Comparison of ENCODE assay signal across 8 cellular contexts in the genomic region with DNA sequence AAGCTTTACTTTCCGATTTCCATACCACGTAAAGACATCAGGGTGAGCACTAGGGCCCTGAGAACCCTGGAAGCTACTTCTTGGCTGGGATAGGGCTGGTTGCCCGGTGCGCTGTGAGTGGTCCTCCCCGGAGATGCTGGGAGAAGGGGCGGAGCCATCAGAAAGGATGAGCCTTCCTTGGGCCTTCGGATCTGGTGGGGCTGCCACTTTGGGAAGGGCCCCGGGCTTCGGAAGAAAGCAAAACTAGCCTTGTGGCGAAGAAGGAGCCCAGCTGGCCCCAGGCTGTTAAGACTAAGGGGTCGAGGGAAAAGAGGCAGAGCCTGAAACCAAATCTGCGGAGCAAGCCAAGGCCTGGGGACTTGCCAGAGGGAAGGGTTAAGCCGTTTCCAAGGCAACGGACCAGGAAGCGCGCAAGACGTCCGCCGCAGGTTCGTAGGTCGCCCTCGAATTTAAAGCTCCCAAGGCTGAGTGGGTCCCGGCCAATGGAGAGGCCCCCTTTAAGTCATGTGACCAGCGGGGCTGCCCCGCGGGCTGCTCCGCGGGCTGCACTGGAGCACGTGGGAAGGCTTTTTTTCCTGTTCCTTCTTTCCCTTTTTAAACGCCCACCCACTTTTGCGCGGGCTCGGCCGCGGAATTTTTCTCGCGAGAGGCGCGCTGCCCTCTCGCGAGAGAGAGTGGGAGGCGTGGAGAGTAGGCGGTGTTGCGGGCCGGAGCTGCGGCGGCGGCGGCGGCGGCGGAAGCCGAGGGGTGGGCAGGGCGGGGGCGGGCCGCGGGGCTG. TPM values are rescaled to one million over a fixed set of nuclear protein-coding genes. Genes with fewer than 3 reads are reported as not detected.
A peak's percentile ranks its signal among the peaks of the same experiment; 100 is the strongest.
DNase-seq lines count a peak whose midpoint lies in the region; TF ChIP-seq lines count a peak whose summit lies in the region.

No MANE protein-coding gene starts in this region.

- H3K9me3 Mint-ChIP-seq in HFFc6 = no peaks in the 10 kb centered on the region

- peak overlapping the region; percentile 99 for H3K27ac Mint-ChIP-seq in HFFc6

- peak overlapping the region; percentile 99 for H3K4me3 Mint-ChIP-seq in HFFc6

- no peak for TF ChIP-seq CTCF in HFFc6 (IDR thresholded peaks at IDR 0.05)

- H3K36me3 Mint-ChIP-seq in HFFc6 (ENCODE audit: low read depth) = peaks cover 5% of the 10 kb centered on the region; the same call in 1 of the 2 replicates

- H3K4me1 Mint-ChIP-seq in HFFc6 (ENCODE audit: low read depth) = peaks cover 54% of the 10 kb centered on the region

- DNase-seq in GM04504 (ENCODE audit: low read depth) (peak; percentile 97), HFFc6 (peak; percentile 98), NAMALWA (ENCODE audit: low spot score) (peak; percentile 99), SK-N-DZ (ENCODE audit: low spot score) (peak; percentile 99), globus pallidus (ENCODE audit: low spot score) (peak; percentile 98), non-pigmented ciliary epithelial cell (ENCODE audit: low read depth) (peak; percentile 93), superior temporal gyrus (ENCODE audit: extremely low spot score) (peak; percentile 99)
- DNase-seq in activated naive CD4-positive, alpha-beta T cell treated with anti-CD3 and anti-CD28 coated beads, Interleukin-2, amount 50 U/mL, for 16 hours = peak; percentile 91

- no peaks in the 10 kb centered on the region for H3K27me3 Mint-ChIP-seq in HFFc6 (ENCODE audit: insufficient read depth)

RNA-seq across cellular contexts. Expression of gene AKAP11, which starts 0.4 kb away (rescaled TPM):
- total RNA-seq in HFFc6 (2021; fragmentation: NEBNext Ultra II Directional; extraction: Animal tissue kit (Norgen Biotek cat#: 25700)) = 10 to 100 TPM; 25.2 to 32.5 (median 31.5) TPM
- 16.5 and 16.7 TPM in 2 replicates for polyA plus RNA-seq in SK-N-DZ (2014; cell fraction: cytosol; rRNA removed)
- 11.9 and 15.9 TPM in 2 replicates for polyA plus RNA-seq in SK-N-DZ (2014; cell fraction: nucleus; rRNA removed)

Comparison
In these comparisons a context has a peak if more than half of its experiments do, and no peak if none do; other contexts are left out.
1. Peak in every context shown above with its lines: DNase-seq.